18 cellular contexts compared by ENCODE assay signal in the genomic region with DNA sequence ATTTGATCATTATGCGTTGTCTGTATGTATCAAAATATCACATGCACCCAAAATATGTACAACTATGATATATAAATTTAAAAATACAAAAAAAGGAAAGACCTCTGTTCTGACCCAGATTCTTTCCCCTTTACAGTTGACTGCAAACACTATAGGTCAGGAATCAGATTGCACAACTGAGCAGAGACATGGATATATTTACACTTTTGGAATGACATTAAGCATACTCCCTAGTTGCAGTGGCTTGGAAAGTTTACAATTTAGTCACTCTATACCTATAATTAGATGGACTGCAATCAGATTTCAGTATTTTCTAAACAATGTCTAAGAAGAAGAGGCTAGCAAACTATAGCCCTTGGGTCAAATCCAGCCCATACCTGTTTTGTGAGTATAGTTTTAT.
"Had no signal": no experiment of that assay in that cellular context is flagged by ENCODE, and none has a peak within 500 bp of the region (broad histone marks: within the 10 kb centered on the region; RNA-seq: fewer than 3 reads in every experiment).

No MANE protein-coding gene starts in this region.

- H3K27ac ChIP-seq: epithelial cell of prostate, esophagus muscularis mucosa, heart left ventricle, ovary, right atrium auricular region had no signal

- H3K9me3 ChIP-seq: mucosa of descending colon had no signal

- DNase-seq: effector memory CD8-positive, alpha-beta T cell; heart left ventricle; hippocampal formation; kidney glomerular epithelial cell; mammary epithelial cell; mucosa of descending colon; naive thymus-derived CD8-positive, alpha-beta T cell; ovary; stimulated activated CD4-positive, alpha-beta T cell treated with anti-CD3 and anti-CD28 coated beads, Interleukin-2, amount 100 ng/mL, for 48 hours; stimulated activated naive CD4-positive, alpha-beta T cell treated with Interleukin-2 at 50 U/mL for 16 hours; trophoblast cell had no signal

- H3K4me1 ChIP-seq: heart left ventricle, right atrium auricular region had no signal

- H3K9me3 Mint-ChIP-seq: effector memory CD8-positive, alpha-beta T cell had no signal

- H3K4me3 ChIP-seq: esophagus muscularis mucosa, heart left ventricle, mucosa of descending colon, ovary, right atrium auricular region, smooth muscle cell had no signal

- H3K27me3 ChIP-seq: esophagus muscularis mucosa, heart left ventricle, ovary, right atrium auricular region had no signal

- H3K27me3 Mint-ChIP-seq: dendritic cell treated with granulocyte-macrophage colony-stimulating factor and Interleukin-4, amounts not matched to agents 40 ng/mL and 50 ng/mL, for 4 days had no signal

- H3K4me1 Mint-ChIP-seq: naive thymus-derived CD8-positive, alpha-beta T cell; neural crest cell had no signal

- H3K4me3 Mint-ChIP-seq: dendritic cell treated with granulocyte-macrophage colony-stimulating factor and Interleukin-4, amounts not matched to agents 40 ng/mL and 50 ng/mL, for 4 days; effector memory CD8-positive, alpha-beta T cell; naive thymus-derived CD8-positive, alpha-beta T cell; neural crest cell had no signal

- H3K27ac Mint-ChIP-seq: dendritic cell treated with granulocyte-macrophage colony-stimulating factor and Interleukin-4, amounts not matched to agents 40 ng/mL and 50 ng/mL, for 4 days; effector memory CD8-positive, alpha-beta T cell; naive thymus-derived CD8-positive, alpha-beta T cell had no signal

- ATAC-seq: effector memory CD8-positive, alpha-beta T cell; heart left ventricle; left lobe of liver; mucosa of descending colon; naive thymus-derived CD8-positive, alpha-beta T cell had no signal

- H3K36me3 ChIP-seq: esophagus muscularis mucosa, heart left ventricle, ovary, right atrium auricular region had no signal
